ENCODE assay signal across 26 cellular contexts in genomic region chr10:31171402-31172120, GRCh38.
A peak's percentile ranks its signal among the peaks of the same experiment; 100 is the strongest.
DNase-seq lines count a peak whose midpoint lies in the region; ATAC-seq, FAIRE-seq and TF ChIP-seq lines count a peak whose summit lies in the region.
"Had no signal": no experiment of that assay in that cellular context is flagged by ENCODE, and none has a peak within 500 bp of the region (broad histone marks: within the 10 kb centered on the region; RNA-seq: fewer than 3 reads in every experiment).

No MANE protein-coding gene starts in this region.

- no peaks in the 10 kb centered on the region for H3K79me2 ChIP-seq in GM12878 (ENCODE audit: control insufficient read depth, insufficient read depth, low read length)

- no peak overlapping the region for H3K56ac ChIP-seq in IMR-90 (ENCODE audit: extremely low read depth, insufficient read depth, low read length)

- H2AK5ac ChIP-seq in IMR-90 (ENCODE audit: low read depth, low read length) (peak overlapping the region; percentile 21; the same call in 1 of the 2 replicates), mesenchymal stem cell (ENCODE audit: low read length, severe bottlenecking) (no peak overlapping the region)

- H4K91ac ChIP-seq in IMR-90 (ENCODE audit: insufficient read depth, low read depth, low read length) (no peak overlapping the region), mesenchymal stem cell (ENCODE audit: low read length) (no peak overlapping the region)

- CTCF ChIA-PET in IMR-90 (lab: Yijun Ruan, JAX) = no interaction called here
- CTCF ChIA-PET in GM12878 (lab: Yijun Ruan, JAX) = no interaction called here

- DNase-seq in activated CD4-positive, alpha-beta T cell treated with anti-CD3 and anti-CD28 coated beads, Interleukin-2, amount 10 ng/mL, durations not matched to agents 24 days and 14 days = peak; percentile 51
- DNase-seq in activated CD4-positive, alpha-beta T cell treated with anti-CD3 and anti-CD28 coated beads, Interleukin-2, amount 50 U/mL, for 48 hours = no peak
- DNase-seq in IMR-90 (peak; percentile 67), GM12878 (ENCODE audit: low read depth, low spot score) (no peak), mesenchymal stem cell (peak; percentile 40)
- DNase-seq: activated CD4-positive, alpha-beta T cell treated with anti-CD3 and anti-CD28 coated beads for 36 hours; activated naive CD8-positive, alpha-beta T cell treated with anti-CD3 and anti-CD28 coated beads for 36 hours; cortex of kidney; foreskin melanocyte; GF-D8; H7; kidney; mammary epithelial cell; NCI-H1417; NCI-H526; occipital lobe; SHP77 treated with DMSO at 0.1 percent for 48 hours; T-helper 1 cell had no signal

- RAD21 ChIA-PET in GM12878 (lab: Charles Lee; ENCODE audit: unreplicated experiment) = interaction anchor here (0.5 kb wide), 1 partner anchor 12 kb away, joined by 3 read pairs; no protein-coding TSS in a partner anchor

- TF ChIP-seq POLR2A in IMR-90 (IDR thresholded peaks at IDR 0.05; ENCODE audit: low read depth, low read length) = no peak
- no peak for TF ChIP-seq POLR2A in GM12878 (IDR thresholded peaks at IDR 0.05; ENCODE audit: low read depth, low read length)

- H3K4me3 ChIP-seq in IMR-90 (ENCODE audit: insufficient read depth, low read depth, low read length) = no peak overlapping the region
- H3K4me3 ChIP-seq in GM12878 = no peak overlapping the region
- peak overlapping the region in 1 of 2 experiments; percentile 27 for H3K4me3 ChIP-seq in mesenchymal stem cell (ENCODE audit: insufficient read depth in 1 of 2, low read depth in 1 of 2, low read length in 2 of 2)
- H3K4me3 ChIP-seq: breast epithelium, right atrium auricular region had no signal

- peaks cover 10% of the 10 kb centered on the region for H3K9me3 ChIP-seq in IMR-90 (ENCODE audit: control insufficient read depth, insufficient read depth, low read length)
- no peaks in the 10 kb centered on the region; the same call in 2 of the 3 replicates for H3K9me3 ChIP-seq in GM12878 (replicated peaks; ENCODE audit: control insufficient read depth, insufficient read depth, low read length)
- H3K9me3 ChIP-seq in mesenchymal stem cell (ENCODE audit: control insufficient read depth, low read length) = peaks cover 37% of the 10 kb centered on the region

- H4K20me1 ChIP-seq in IMR-90 (ENCODE audit: insufficient read depth, low read length) (no peaks in the 10 kb centered on the region), GM12878 (ENCODE audit: control insufficient read depth, insufficient read depth) (no peaks in the 10 kb centered on the region)

- H3K4me2 ChIP-seq in IMR-90 (ENCODE audit: low read depth, low read length) (no peak overlapping the region), GM12878 (ENCODE audit: control insufficient read depth, insufficient read depth) (no peak overlapping the region), mesenchymal stem cell (ENCODE audit: low read length, poor library complexity, severe bottlenecking) (no peak overlapping the region)

- POLR2A ChIA-PET in IMR-90 (lab: Charles Lee; ENCODE audit: unreplicated experiment) (no interaction called here), GM12878 (lab: Charles Lee) (no interaction called here)

- SMC1A ChIA-PET in GM12878 (lab: Charles Lee; ENCODE audit: uncharacterized antibody, unreplicated experiment) = no interaction called here

- no peak overlapping the region for H2BK12ac ChIP-seq in mesenchymal stem cell (ENCODE audit: low read length in 2 of 2)

- H2BK15ac ChIP-seq in IMR-90 (ENCODE audit: low read depth, low read length) (no peak overlapping the region), mesenchymal stem cell (ENCODE audit: low read depth, poor library complexity, severe bottlenecking) (no peak overlapping the region)

- ATAC-seq in IMR-90 (ENCODE audit: low read depth) (no peak), GM12878 (no peak), GM18909 (IDR thresholded peaks at IDR 0.05; ENCODE audit: poor library complexity, unreplicated experiment) (no peak), HG02840 (IDR thresholded peaks at IDR 0.05; ENCODE audit: low FRiP score, unreplicated experiment) (no peak)
- ATAC-seq in stimulated activated memory B cell treated with anti-CD40 and anti-IgM and Interleukin-4, amounts not matched to agents 10 μg/mL and 1 μg/mL and 100 μg/mL, for 72 hours = no peak
- ATAC-seq: activated CD4-positive, alpha-beta T cell treated with anti-CD3 and anti-CD28 coated beads for 36 hours had no signal

- dilution Hi-C loops in IMR-90 (cut with HindIII; ENCODE audit: low sequenced_read_pairs, unreplicated experiment) = no loop called here

- no peak overlapping the region for H3K27ac Mint-ChIP-seq in activated CD4-positive, alpha-beta T cell treated with anti-CD3 and anti-CD28 coated beads, Interleukin-2, amount 10 ng/mL, durations not matched to agents 24 days and 14 days
- H3K27ac Mint-ChIP-seq in stimulated activated memory B cell treated with anti-CD40 and anti-IgM and Interleukin-4, amounts not matched to agents 10 μg/mL and 1 μg/mL and 100 μg/mL, for 72 hours = no peak overlapping the region
- H3K27ac Mint-ChIP-seq: activated CD4-positive, alpha-beta T cell treated with anti-CD3 and anti-CD28 coated beads for 36 hours; activated naive CD8-positive, alpha-beta T cell treated with anti-CD3 and anti-CD28 coated beads for 36 hours; activated T-helper 1 cell treated with anti-CD3 and anti-CD28 coated beads, Interleukin-12 subunit alpha, Interleukin-12 subunit beta, Interleukin-2, Interleukin-4 antibody, amounts not matched to agents 30 ng/mL and 10 ng/mL and 1 ng/mL, durations not matched to agents 14 hours and 24 hours and 36 hours had no signal

- no peaks in the 10 kb centered on the region for H3K36me3 ChIP-seq in IMR-90 (ENCODE audit: control insufficient read depth, insufficient read depth, low read length)
- no peaks in the 10 kb centered on the region for H3K36me3 ChIP-seq in GM12878 (ENCODE audit: control insufficient read depth in 2 of 2, insufficient read depth in 2 of 2, low read length in 1 of 2)
- H3K36me3 ChIP-seq in mesenchymal stem cell (ENCODE audit: control insufficient read depth in 1 of 2, insufficient read depth in 2 of 2, low read depth in 1 of 2, low read length in 2 of 2) = no peaks in the 10 kb centered on the region
- H3K36me3 ChIP-seq: breast epithelium, right atrium auricular region had no signal

- H3K23ac ChIP-seq in IMR-90 (ENCODE audit: low read depth, low read length) (no peak overlapping the region), mesenchymal stem cell (ENCODE audit: low read length in 2 of 2) (no peak overlapping the region)

- H3K14ac ChIP-seq in IMR-90 (replicated peaks; ENCODE audit: low read depth, low read length) (no peak overlapping the region), mesenchymal stem cell (ENCODE audit: low read length in 2 of 2) (no peak overlapping the region)

- H3K4me1 ChIP-seq in IMR-90 (ENCODE audit: control insufficient read depth, insufficient read depth, low read length) (peaks cover 2% of the 10 kb centered on the region; the same call in 1 of the 2 replicates), GM12878 (ENCODE audit: control insufficient read depth, insufficient read depth, low read length) (no peaks in the 10 kb centered on the region), mesenchymal stem cell (ENCODE audit: control insufficient read depth, insufficient read depth, low read depth, low read length) (no peaks in the 10 kb centered on the region)
- H3K4me1 ChIP-seq: breast epithelium, right atrium auricular region had no signal

- H2BK5ac ChIP-seq in IMR-90 (ENCODE audit: low read depth, low read length, poor library complexity, severe bottlenecking) (no peak overlapping the region), mesenchymal stem cell (ENCODE audit: low read depth, low read length, poor library complexity, severe bottlenecking) (no peak overlapping the region)

- H2AFZ ChIP-seq in IMR-90 (replicated peaks; ENCODE audit: low read length, poor library complexity) (no peak overlapping the region), GM12878 (ENCODE audit: control insufficient read depth, low read depth, low read length) (no peak overlapping the region), mesenchymal stem cell (ENCODE audit: low read depth, low read length) (no peak overlapping the region)

- peak overlapping the region; percentile 3; the same call in 1 of the 2 replicates for H2BK20ac ChIP-seq in IMR-90 (ENCODE audit: low read depth, low read length)

- H3K9me1 ChIP-seq in IMR-90 (ENCODE audit: insufficient read depth, low read length) = no peaks in the 10 kb centered on the region

- no peak for FAIRE-seq in GM12878 (lab: Jason Lieb, UNC)
- FAIRE-seq: kidney had no signal

- intact Hi-C loops in activated CD4-positive, alpha-beta T cell treated with anti-CD3 and anti-CD28 coated beads, Interleukin-2, amount 10 ng/mL, durations not matched to agents 24 days and 14 days (cut with micrococcal nuclease) = no loop called here
- intact Hi-C loops in IMR-90 (cut with micrococcal nuclease) (no loop called here), GM12878 (cut with micrococcal nuclease; ENCODE audit: unreplicated experiment) (no loop called here)

- no peak for TF ChIP-seq RAD21 in IMR-90 (IDR thresholded peaks at IDR 0.05; ENCODE audit: low read length)
- no peak for TF ChIP-seq RAD21 in GM12878 (IDR thresholded peaks at IDR 0.05; ENCODE audit: insufficient read depth, low read depth, low read length)

- H3K4ac ChIP-seq in IMR-90 (ENCODE audit: low read depth, low read length) = peak overlapping the region; percentile 2; the same call in 1 of the 2 replicates
- H3K4ac ChIP-seq in mesenchymal stem cell (ENCODE audit: low read depth in 1 of 2, low read length in 2 of 2) = no peak overlapping the region

- no peak overlapping the region for H3K4me3 Mint-ChIP-seq in activated CD4-positive, alpha-beta T cell treated with anti-CD3 and anti-CD28 coated beads, Interleukin-2, amount 10 ng/mL, durations not matched to agents 24 days and 14 days
- no peak overlapping the region for H3K4me3 Mint-ChIP-seq in stimulated activated memory B cell treated with anti-CD40 and anti-IgM and Interleukin-4, amounts not matched to agents 10 μg/mL and 1 μg/mL and 100 μg/mL, for 72 hours
- H3K4me3 Mint-ChIP-seq: activated CD4-positive, alpha-beta T cell treated with anti-CD3 and anti-CD28 coated beads for 36 hours; activated naive CD8-positive, alpha-beta T cell treated with anti-CD3 and anti-CD28 coated beads for 36 hours; activated T-helper 1 cell treated with anti-CD3 and anti-CD28 coated beads, Interleukin-12 subunit alpha, Interleukin-12 subunit beta, Interleukin-2, Interleukin-4 antibody, amounts not matched to agents 30 ng/mL and 10 ng/mL and 1 ng/mL, durations not matched to agents 14 hours and 24 hours and 36 hours had no signal

- H3K27me3 Mint-ChIP-seq in activated CD4-positive, alpha-beta T cell treated with anti-CD3 and anti-CD28 coated beads, Interleukin-2, amount 10 ng/mL, durations not matched to agents 24 days and 14 days = peaks cover 2% of the 10 kb centered on the region
- H3K27me3 Mint-ChIP-seq in stimulated activated memory B cell treated with anti-CD40 and anti-IgM and Interleukin-4, amounts not matched to agents 10 μg/mL and 1 μg/mL and 100 μg/mL, for 72 hours = peaks cover 14% of the 10 kb centered on the region

- WGBS in IMR-90 (ENCODE audit: extremely low coverage in 2 of 2, insufficient read length in 1 of 2), 2 experiments = no CpG with 5 or more reads among the region's 4 CpGs
- WGBS in GM12878 (ENCODE audit: insufficient coverage, insufficient replicate concordance, low lambda C conversion rate, missing lambda C conversion rate) = 51% methylated on average over 4 of the region's 4 CpGs
- whole genome bisulfite sequencing in mesenchymal stem cell = 56% methylated on average over 4 of the region's 4 CpGs

- H3K27me3 ChIP-seq in IMR-90 (ENCODE audit: control insufficient read depth, insufficient read depth, low read length) (no peaks in the 10 kb centered on the region), GM12878 (replicated peaks in 1 of 2; ENCODE audit: control insufficient read depth in 2 of 2, insufficient read depth in 2 of 2, low read length in 1 of 2) (no peaks in the 10 kb centered on the region), mesenchymal stem cell (ENCODE audit: control insufficient read depth in 1 of 2, insufficient read depth in 1 of 2, low read length in 2 of 2) (no peaks in the 10 kb centered on the region)
- H3K27me3 ChIP-seq: breast epithelium, right atrium auricular region had no signal

- no peak overlapping the region for H4K8ac ChIP-seq in IMR-90 (ENCODE audit: low read depth in 2 of 2, low read length in 2 of 2)
- H4K8ac ChIP-seq in mesenchymal stem cell (ENCODE audit: low read length) = no peak overlapping the region

- peaks cover 7% of the 10 kb centered on the region for H3K36me3 Mint-ChIP-seq in activated CD4-positive, alpha-beta T cell treated with anti-CD3 and anti-CD28 coated beads, Interleukin-2, amount 10 ng/mL, durations not matched to agents 24 days and 14 days (ENCODE audit: low read depth)
- peaks cover 8% of the 10 kb centered on the region for H3K36me3 Mint-ChIP-seq in stimulated activated memory B cell treated with anti-CD40 and anti-IgM and Interleukin-4, amounts not matched to agents 10 μg/mL and 1 μg/mL and 100 μg/mL, for 72 hours

- no peak overlapping the region for H3K9ac ChIP-seq in IMR-90 (ENCODE audit: low read depth, low read length)
- no peak overlapping the region for H3K9ac ChIP-seq in GM12878 (ENCODE audit: control insufficient read depth, insufficient read depth, low read length)
- H3K9ac ChIP-seq in mesenchymal stem cell (ENCODE audit: low read length) = no peak overlapping the region

- H3K4me1 Mint-ChIP-seq in activated CD4-positive, alpha-beta T cell treated with anti-CD3 and anti-CD28 coated beads, Interleukin-2, amount 10 ng/mL, durations not matched to agents 24 days and 14 days = no peaks in the 10 kb centered on the region
- H3K4me1 Mint-ChIP-seq in stimulated activated memory B cell treated with anti-CD40 and anti-IgM and Interleukin-4, amounts not matched to agents 10 μg/mL and 1 μg/mL and 100 μg/mL, for 72 hours = no peaks in the 10 kb centered on the region
- H3K4me1 Mint-ChIP-seq: activated naive CD8-positive, alpha-beta T cell treated with anti-CD3 and anti-CD28 coated beads for 36 hours had no signal

- H3K27ac ChIP-seq in IMR-90 (ENCODE audit: insufficient read depth, low read length) = no peak overlapping the region
- no peak overlapping the region for H3K27ac ChIP-seq in GM12878 (ENCODE audit: control insufficient read depth, insufficient read depth)
- H3K27ac ChIP-seq in mesenchymal stem cell (ENCODE audit: low read length, poor library complexity, severe bottlenecking) = no peak overlapping the region
- H3K27ac ChIP-seq: 22Rv1, breast epithelium, C4-2B, right atrium auricular region had no signal

- in situ Hi-C loops in IMR-90 (cut with MboI; ENCODE audit: low sequenced_read_pairs) (no loop called here), GM12878 (cut with MboI) (no loop called here)

- no peak overlapping the region for H3K18ac ChIP-seq in IMR-90 (ENCODE audit: low read depth, low read length)
- H3K18ac ChIP-seq in mesenchymal stem cell (ENCODE audit: low read depth in 1 of 2, low read length in 2 of 2) = no peak overlapping the region

- no peak overlapping the region for H4K5ac ChIP-seq in IMR-90 (ENCODE audit: low read depth, low read length)

- no peak for TF ChIP-seq EP300 in GM12878 (IDR thresholded peaks at IDR 0.05; ENCODE audit: borderline replicate concordance in 1 of 2, control insufficient read depth in 1 of 2, low read depth in 2 of 2, low read length in 2 of 2)

- TF ChIP-seq CTCF in IMR-90 (conservative IDR thresholded peaks at IDR 0.05; ENCODE audit: low read depth, low read length) = no peak
- no peak for TF ChIP-seq CTCF in GM12878 (IDR thresholded peaks at IDR 0.05 in 2 of 3, conservative IDR thresholded peaks at IDR 0.05 in 1 of 3; ENCODE audit: control insufficient read depth in 2 of 3, extremely low read depth in 1 of 3, insufficient read depth in 1 of 3, low read depth in 3 of 3, low read length in 3 of 3)

- BruUV-seq in IMR-90 (replicated peaks; lab: Mats Ljungman, UMichigan) (no TSS peak), GM12878 (replicated peaks; lab: Mats Ljungman, UMichigan) (no TSS peak)

- H3K9me3 Mint-ChIP-seq in activated CD4-positive, alpha-beta T cell treated with anti-CD3 and anti-CD28 coated beads, Interleukin-2, amount 10 ng/mL, durations not matched to agents 24 days and 14 days = peaks cover 22% of the 10 kb centered on the region
- peaks cover 16% of the 10 kb centered on the region for H3K9me3 Mint-ChIP-seq in stimulated activated memory B cell treated with anti-CD40 and anti-IgM and Interleukin-4, amounts not matched to agents 10 μg/mL and 1 μg/mL and 100 μg/mL, for 72 hours

- H2BK120ac ChIP-seq in IMR-90 (ENCODE audit: low read depth, low read length) (no peak overlapping the region), mesenchymal stem cell (ENCODE audit: low read depth, low read length) (no peak overlapping the region)

- no peaks in the 10 kb centered on the region for H3K79me1 ChIP-seq in IMR-90 (ENCODE audit: low read depth in 1 of 2, low read length in 2 of 2)
- no peaks in the 10 kb centered on the region for H3K79me1 ChIP-seq in mesenchymal stem cell (replicated peaks; ENCODE audit: low read length, poor library complexity, severe bottlenecking)

- no peak overlapping the region for H2AK9ac ChIP-seq in IMR-90 (replicated peaks; ENCODE audit: low read depth, low read length, poor library complexity)

Comparison
In these comparisons a context has a peak if more than half of its experiments do, and no peak if none do; other contexts are left out.
1. DNase-seq: peak in activated CD4-positive, alpha-beta T cell treated with anti-CD3 and anti-CD28 coated beads, Interleukin-2, amount 10 ng/mL, durations not matched to agents 24 days and 14 days (single experiment), IMR-90 (single experiment) and mesenchymal stem cell (single experiment); none in activated CD4-positive, alpha-beta T cell treated with anti-CD3 and anti-CD28 coated beads, Interleukin-2, amount 50 U/mL, for 48 hours (0 of 2) and GM12878 (single experiment).